ENCODE assay signal across 16 cellular contexts in the genomic region with DNA sequence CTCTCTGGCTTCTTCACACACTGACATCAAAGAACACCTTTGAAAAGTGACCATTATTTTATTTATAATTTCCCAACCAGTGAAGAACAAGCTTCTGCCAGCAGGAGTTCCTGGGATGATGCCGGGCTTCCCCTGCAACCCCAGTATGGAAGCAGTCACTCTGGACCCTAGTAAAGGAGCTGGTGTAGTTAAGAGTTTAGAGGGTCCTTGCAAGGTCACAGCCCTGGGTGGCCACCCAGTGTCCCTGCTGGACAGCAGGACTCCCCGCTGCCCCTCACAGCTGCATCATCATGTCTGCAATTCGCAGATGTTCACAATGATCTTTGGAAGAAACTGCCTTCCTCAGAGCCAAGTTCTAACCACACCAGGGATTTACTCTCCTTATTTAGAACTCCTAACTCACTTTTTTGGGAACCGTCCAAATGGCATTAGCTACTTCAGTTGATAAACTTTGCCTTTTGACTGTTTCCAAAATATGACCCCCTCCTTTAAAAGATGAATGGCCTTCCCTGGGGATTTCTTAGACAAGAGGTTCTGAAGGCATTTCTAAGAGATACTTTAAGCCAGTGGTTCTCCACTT.
"Had no signal": no experiment of that assay in that cellular context is flagged by ENCODE, and none has a peak within 500 bp of the region (broad histone marks: within the 10 kb centered on the region; RNA-seq: fewer than 3 reads in every experiment).

No MANE protein-coding gene starts in this region.

- ATAC-seq: activated T-cell treated with anti-CD3 and anti-CD28 coated beads, Interleukin-2, amount 50 U/mL, for 4 hours; foreskin keratinocyte; left lobe of liver had no signal

- H3K27me3 ChIP-seq: stomach had no signal

- H3K9me3 ChIP-seq: stomach had no signal

- H3K4me3 ChIP-seq: coronary artery, stomach had no signal

- H3K27ac ChIP-seq: coronary artery, epithelial cell of prostate, foreskin keratinocyte, stomach, VCaP had no signal

- H3K36me3 ChIP-seq: stomach had no signal

- DNase-seq: activated CD4-positive, alpha-beta memory T cell treated with anti-CD3 and anti-CD28 coated beads for 36 hours; activated effector memory CD4-positive, alpha-beta T cell treated with anti-CD3 and anti-CD28 coated beads, Interleukin-2, amount 50 U/mL, for 16 hours; activated naive CD8-positive, alpha-beta T cell treated with anti-CD3 and anti-CD28 coated beads for 36 hours; activated T-cell treated with anti-CD3 and anti-CD28 coated beads, Interleukin-2, amount 50 U/mL, for 4 hours; anterior cingulate cortex; caudate nucleus; effector CD8-positive, alpha-beta T cell; foreskin keratinocyte; head of caudate nucleus; mesenchymal stem cell; stomach; T-helper 1 cell had no signal

- H3K4me1 ChIP-seq: foreskin keratinocyte had no signal
